17 cellular contexts compared by ENCODE assay signal in the genomic region with DNA sequence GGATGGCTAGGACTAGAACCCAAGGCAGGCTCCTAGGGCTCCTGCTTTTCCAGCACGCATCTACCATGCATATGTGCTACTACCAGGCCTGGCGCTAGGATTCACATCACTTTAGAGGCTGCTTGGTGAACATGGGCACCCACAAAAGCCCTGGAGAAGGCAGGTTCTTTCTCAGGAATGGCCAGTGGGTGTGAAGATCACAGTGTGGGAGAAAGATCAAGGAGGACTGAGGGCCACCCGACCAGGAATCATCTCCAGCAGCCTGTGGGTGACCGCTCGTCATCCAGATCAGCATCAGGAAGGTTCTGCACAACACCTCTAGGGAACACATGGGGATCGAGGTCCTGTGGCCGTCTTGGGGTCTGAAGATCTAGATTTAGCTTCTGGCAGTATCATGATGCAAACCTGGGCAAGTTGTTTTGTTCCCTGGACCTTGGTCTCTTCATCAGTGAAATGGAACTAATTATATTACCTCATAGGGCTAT.
"Had no signal": no experiment of that assay in that cellular context is flagged by ENCODE, and none has a peak within 500 bp of the region (broad histone marks: within the 10 kb centered on the region; RNA-seq: fewer than 3 reads in every experiment).

No MANE protein-coding gene starts in this region.

- H3K4me3 Mint-ChIP-seq: activated B cell treated with CpG ODN at 0.5 μM for 24 hours; activated CD4-positive, alpha-beta memory T cell treated with anti-CD3 and anti-CD28 coated beads for 36 hours; activated naive CD4-positive, alpha-beta T cell treated with anti-CD3 and anti-CD28 coated beads, Interleukin-2, amount 50 U/mL, for 24 hours; brain; natural killer cell; stimulated activated naive CD8-positive, alpha-beta T cell treated with anti-CD3 and anti-CD28 coated beads, Interleukin-15, amount 100 ng/mL, for 72 hours had no signal

- H3K4me3 ChIP-seq: esophagus squamous epithelium, gastrocnemius medialis, lower lobe of right lung, thoracic aorta had no signal

- H3K36me3 Mint-ChIP-seq: activated CD4-positive, alpha-beta memory T cell treated with anti-CD3 and anti-CD28 coated beads for 36 hours; activated naive CD4-positive, alpha-beta T cell treated with anti-CD3 and anti-CD28 coated beads, Interleukin-2, amount 50 U/mL, for 24 hours; natural killer cell had no signal

- H3K27ac ChIP-seq: esophagus squamous epithelium, lower lobe of right lung, thoracic aorta had no signal

- H3K27me3 ChIP-seq: esophagus squamous epithelium, gastrocnemius medialis had no signal

- DNase-seq: activated B cell treated with CpG ODN at 0.5 μM for 24 hours; activated CD4-positive, alpha-beta memory T cell treated with anti-CD3 and anti-CD28 coated beads for 36 hours; activated CD4-positive, alpha-beta T cell treated with anti-CD3 and anti-CD28 coated beads for 48 hours; activated gamma-delta T cell treated with Interleukin-2 at 50 U/mL for 16 hours; esophagus squamous epithelium; lower lobe of right lung; natural killer cell; retina; stimulated activated CD4-positive, alpha-beta T cell treated with anti-CD3 and anti-CD28 coated beads, Interleukin-1b, Interleukin-23, amount 100 ng/mL, for 48 hours; stimulated activated naive CD8-positive, alpha-beta T cell treated with anti-CD3 and anti-CD28 coated beads, Interleukin-15, amount 100 ng/mL, for 72 hours; T1000 had no signal

- H3K27ac Mint-ChIP-seq: activated B cell treated with CpG ODN at 0.5 μM for 24 hours; activated CD4-positive, alpha-beta memory T cell treated with anti-CD3 and anti-CD28 coated beads for 36 hours; activated naive CD4-positive, alpha-beta T cell treated with anti-CD3 and anti-CD28 coated beads, Interleukin-2, amount 50 U/mL, for 24 hours; brain; natural killer cell; progenitor cell of endocrine pancreas had no signal

- H3K27me3 Mint-ChIP-seq: activated B cell treated with CpG ODN at 0.5 μM for 24 hours; activated CD4-positive, alpha-beta memory T cell treated with anti-CD3 and anti-CD28 coated beads for 36 hours; activated naive CD4-positive, alpha-beta T cell treated with anti-CD3 and anti-CD28 coated beads, Interleukin-2, amount 50 U/mL, for 24 hours; brain; progenitor cell of endocrine pancreas; stimulated activated naive CD8-positive, alpha-beta T cell treated with anti-CD3 and anti-CD28 coated beads, Interleukin-15, amount 100 ng/mL, for 72 hours had no signal

- H3K9me3 ChIP-seq: esophagus squamous epithelium, gastrocnemius medialis, lower lobe of right lung, thoracic aorta had no signal

- H3K36me3 ChIP-seq: esophagus squamous epithelium, gastrocnemius medialis, lower lobe of right lung, thoracic aorta had no signal

- H3K9me3 Mint-ChIP-seq: activated B cell treated with CpG ODN at 0.5 μM for 24 hours; activated CD4-positive, alpha-beta memory T cell treated with anti-CD3 and anti-CD28 coated beads for 36 hours; activated naive CD4-positive, alpha-beta T cell treated with anti-CD3 and anti-CD28 coated beads, Interleukin-2, amount 50 U/mL, for 24 hours; natural killer cell; stimulated activated naive CD8-positive, alpha-beta T cell treated with anti-CD3 and anti-CD28 coated beads, Interleukin-15, amount 100 ng/mL, for 72 hours had no signal

- ATAC-seq: gastrocnemius medialis; left colon; natural killer cell; stimulated activated naive CD8-positive, alpha-beta T cell treated with anti-CD3 and anti-CD28 coated beads, Interleukin-15, amount 100 ng/mL, for 72 hours had no signal
